11 cellular contexts compared by ENCODE assay signal in genomic region chr7:451255-452229, GRCh38.
DNase-seq lines count a peak whose midpoint lies in the region; ATAC-seq and TF ChIP-seq lines count a peak whose summit lies in the region.
"Had no signal": no experiment of that assay in that cellular context is flagged by ENCODE, and none has a peak within 500 bp of the region (broad histone marks: within the 10 kb centered on the region; RNA-seq: fewer than 3 reads in every experiment).

No MANE protein-coding gene starts in this region.

- H3K36me3 ChIP-seq in spleen, result no peaks in the 10 kb centered on the region
- H3K36me3 ChIP-seq: Peyer's patch, vagina had no signal

- no peaks in the 10 kb centered on the region for H3K9me3 ChIP-seq in iPS-18c (ENCODE audit: control insufficient read depth, insufficient read depth, low read length)
- H3K9me3 ChIP-seq in spleen, result no peaks in the 10 kb centered on the region
- H3K9me3 ChIP-seq: Peyer's patch, vagina had no signal

- no peak for ATAC-seq in activated T-cell treated with anti-CD3 and anti-CD28 coated beads, Interleukin-2, amount 50 U/mL, for 72 hours (replicated peaks in 1 of 2)
- ATAC-seq in GM21737 (IDR thresholded peaks at IDR 0.05; ENCODE audit: unreplicated experiment), result no peak
- ATAC-seq in HG03159 (IDR thresholded peaks at IDR 0.05; ENCODE audit: unreplicated experiment), result no peak
- no peak for ATAC-seq in HG02623 (IDR thresholded peaks at IDR 0.05; ENCODE audit: unreplicated experiment)

- peaks cover 12% of the 10 kb centered on the region for H3K4me1 Mint-ChIP-seq in activated T-cell treated with anti-CD3 and anti-CD28 coated beads, Interleukin-2, amount 50 U/mL, for 72 hours (ENCODE audit: low read depth)

- no peaks in the 10 kb centered on the region for H3K9me3 Mint-ChIP-seq in activated T-cell treated with anti-CD3 and anti-CD28 coated beads, Interleukin-2, amount 50 U/mL, for 72 hours

- H3K27ac ChIP-seq in spleen, result peak overlapping the region in 5 of 8 donors; percentile 14 to 32 (median 17)
- H3K27ac ChIP-seq: Peyer's patch, vagina had no signal

- no peak for TF ChIP-seq CTCF in spleen (IDR thresholded peaks at IDR 0.05 in 8 of 11, conservative IDR thresholded peaks at IDR 0.05 in 3 of 11)

- H3K4me3 Mint-ChIP-seq in activated T-cell treated with anti-CD3 and anti-CD28 coated beads, Interleukin-2, amount 50 U/mL, for 72 hours, result peak overlapping the region; percentile 1 to 66

- H3K27me3 ChIP-seq in spleen (replicated peaks in 1 of 7), result peaks cover 0 to 57% (median 9%) of the 10 kb centered on the region in 7 donors
- H3K27me3 ChIP-seq: Peyer's patch, vagina had no signal

- H3K4me3 ChIP-seq in iPS-18c (ENCODE audit: insufficient read depth, low read depth, low read length) (peak overlapping the region; percentile 25; the same call in 1 of the 2 replicates), spleen (no peak overlapping the region)
- H3K4me3 ChIP-seq: Peyer's patch had no signal

- H3K4me1 ChIP-seq in spleen, result peaks cover 0 to 39% (median 15%) of the 10 kb centered on the region in 6 donors

- peak overlapping the region; percentile 25 for H3K27ac Mint-ChIP-seq in activated T-cell treated with anti-CD3 and anti-CD28 coated beads, Interleukin-2, amount 50 U/mL, for 72 hours

- intact Hi-C loops in spleen (cut with DNase I; ENCODE audit: low total_unique reads), result no loop called here

- TF ChIP-seq POLR2A in spleen (IDR thresholded peaks at IDR 0.05), result no peak

- H3K27me3 Mint-ChIP-seq in activated T-cell treated with anti-CD3 and anti-CD28 coated beads, Interleukin-2, amount 50 U/mL, for 72 hours (ENCODE audit: low read depth), result no peaks in the 10 kb centered on the region

- WGBS in spleen, 5 donors, result 50 to 66% (median 58%) methylated on average over 24 of the region's 24 CpGs

- no peaks in the 10 kb centered on the region for H3K36me3 Mint-ChIP-seq in activated T-cell treated with anti-CD3 and anti-CD28 coated beads, Interleukin-2, amount 50 U/mL, for 72 hours (ENCODE audit: insufficient read depth in 2 of 2)

- DNase-seq in activated T-cell treated with anti-CD3 and anti-CD28 coated beads, Interleukin-2, amount 50 U/mL, for 72 hours, result no peak
- DNase-seq in activated T-cell treated with anti-CD3 and anti-CD28 coated beads, Interleukin-2, amount 50 U/mL, for 48 hours, result no peak
- DNase-seq in SW480 (ENCODE audit: low spot score) (peak; percentile 86), spleen (no peak)
- DNase-seq: DMS79, Peyer's patch had no signal
